8 cellular contexts compared by ENCODE assay signal in the genomic region with DNA sequence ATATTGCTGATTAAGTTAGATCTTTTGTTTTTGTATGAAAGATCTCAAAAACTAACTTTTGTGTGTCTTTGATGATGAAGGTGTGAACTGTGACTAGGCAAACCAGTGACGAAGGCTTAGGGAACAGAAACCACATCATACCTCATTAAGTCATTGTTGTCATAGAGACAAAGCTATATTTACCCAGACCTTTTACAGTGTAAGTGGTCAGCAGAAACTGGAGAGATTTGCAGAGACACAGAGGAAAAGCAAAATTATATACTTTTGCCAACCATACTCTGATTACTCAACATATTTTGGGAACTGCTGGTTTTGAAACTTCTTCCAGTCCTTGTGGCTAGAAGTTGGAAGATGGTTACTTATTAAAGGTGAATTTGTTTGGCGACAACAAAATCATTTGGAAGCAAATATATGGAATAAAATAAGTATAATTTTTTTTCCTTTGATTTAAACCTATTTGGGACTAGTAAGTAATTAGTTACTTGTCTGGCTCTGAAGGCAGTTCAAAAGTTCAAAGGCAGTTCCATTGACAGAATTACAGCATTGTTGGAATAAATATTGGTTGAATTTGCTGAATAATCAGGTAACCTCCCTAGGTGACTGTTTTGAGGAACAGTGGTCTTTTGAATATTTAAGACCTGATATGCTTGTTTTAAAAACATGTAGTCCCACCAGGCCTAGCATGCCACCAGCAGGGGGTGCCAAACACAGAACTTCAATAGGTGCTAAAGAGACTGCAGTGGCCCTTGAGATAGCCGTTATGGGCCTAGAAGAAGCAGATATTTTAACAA.
DNase-seq lines count a peak whose midpoint lies in the region; ATAC-seq and TF ChIP-seq lines count a peak whose summit lies in the region.

No MANE protein-coding gene starts in this region.

- no peaks in the 10 kb centered on the region for H3K9me2 ChIP-seq in PC-3 (replicated peaks; ENCODE audit: low read length)

- H2AFZ ChIP-seq in PC-3 (ENCODE audit: low read length), result no peak overlapping the region

- H3K36me3 ChIP-seq in PC-3 (ENCODE audit: low read depth, low read length), result no peaks in the 10 kb centered on the region; the same call in 1 of the 2 replicates
- H3K36me3 ChIP-seq in prostate gland, result no peaks in the 10 kb centered on the region

- TF ChIP-seq CTCF in Calu3 (IDR thresholded peaks at IDR 0.05; ENCODE audit: unreplicated experiment) (peak; percentile 87), PC-3 (conservative IDR thresholded peaks at IDR 0.05; ENCODE audit: low read depth, low read length) (peak; percentile 92), foreskin keratinocyte (conservative IDR thresholded peaks at IDR 0.05) (peak; percentile 79), prostate gland (IDR thresholded peaks at IDR 0.05) (peak in 2 of 4 experiments; percentile 11 to 38)

- no peaks in the 10 kb centered on the region for H3K36me3 Mint-ChIP-seq in Calu3 (ENCODE audit: insufficient read depth, unreplicated experiment)
- H3K36me3 Mint-ChIP-seq in activated T-cell treated with anti-CD3 and anti-CD28 coated beads, Interleukin-2, amount 50 U/mL, for 4 hours (ENCODE audit: insufficient read depth), result peaks cover 3% of the 10 kb centered on the region

- H3K9ac ChIP-seq in PC-3 (ENCODE audit: low read length), result no peak overlapping the region

- ATAC-seq in GM19455 (IDR thresholded peaks at IDR 0.05; ENCODE audit: unreplicated experiment) (peak; percentile 98), HG03460 (IDR thresholded peaks at IDR 0.05; ENCODE audit: unreplicated experiment) (peak; percentile 99), PC-3 (peak; percentile 76), foreskin keratinocyte (peak; percentile 85)
- peak; percentile 55 to 71 for ATAC-seq in activated T-cell treated with anti-CD3 and anti-CD28 coated beads, Interleukin-2, amount 50 U/mL, for 4 hours

- no peaks in the 10 kb centered on the region for H4K20me1 ChIP-seq in PC-3 (ENCODE audit: low read length)

- CTCF ChIA-PET in Calu3 (lab: Charles Lee) (interaction anchor here (1.0 kb wide), 2 partner anchors 8 to 13 kb away, joined by 3 to 6 read pairs; no protein-coding TSS in a partner anchor), PC-3 (lab: Charles Lee) (no interaction called here)

- intact Hi-C loops in Calu3 (cut with micrococcal nuclease; ENCODE audit: unreplicated experiment), result loop anchor here (1.0 kb wide), 1 partner anchor 51 kb away; no protein-coding TSS in a partner anchor
- intact Hi-C loops in PC-3 (cut with micrococcal nuclease), result loop anchor here (1.0 kb wide), 1 partner anchor 51 kb away; no protein-coding TSS in a partner anchor
- intact Hi-C loops in posterior cingulate gyrus (cut with DNase I), result loop anchor here (2.0 kb wide), 1 partner anchor 50 kb away; no protein-coding TSS in a partner anchor
- intact Hi-C loops in prostate gland (cut with DNase I), result no loop called here

- no peak for TF ChIP-seq POLR2A in prostate gland (IDR thresholded peaks at IDR 0.05)

- no peak overlapping the region for H3K27ac Mint-ChIP-seq in Calu3 (ENCODE audit: unreplicated experiment)

- H3K9me3 ChIP-seq in PC-3 (ENCODE audit: low read length) (no peaks in the 10 kb centered on the region), prostate gland (no peaks in the 10 kb centered on the region)

- H3K27me3 ChIP-seq in PC-3 (ENCODE audit: low read length), result no peaks in the 10 kb centered on the region
- H3K27me3 ChIP-seq in foreskin keratinocyte, result no peaks in the 10 kb centered on the region
- H3K27me3 ChIP-seq in prostate gland (replicated peaks; ENCODE audit: insufficient read depth), result no peaks in the 10 kb centered on the region

- H3K4me1 Mint-ChIP-seq in Calu3 (ENCODE audit: low read depth, unreplicated experiment), result no peaks in the 10 kb centered on the region
- peaks cover 5% of the 10 kb centered on the region for H3K4me1 Mint-ChIP-seq in activated T-cell treated with anti-CD3 and anti-CD28 coated beads, Interleukin-2, amount 50 U/mL, for 4 hours (ENCODE audit: low read depth)

- no peak overlapping the region for H3K4me2 ChIP-seq in PC-3 (ENCODE audit: low read length)

- H3K79me2 ChIP-seq in PC-3 (ENCODE audit: low read length), result no peaks in the 10 kb centered on the region

- POLR2A ChIA-PET in PC-3 (lab: Charles Lee; ENCODE audit: unreplicated experiment), result no interaction called here

- no peak overlapping the region for H3K4me3 Mint-ChIP-seq in Calu3 (ENCODE audit: low read depth, unreplicated experiment)
- no peak overlapping the region for H3K4me3 Mint-ChIP-seq in activated T-cell treated with anti-CD3 and anti-CD28 coated beads, Interleukin-2, amount 50 U/mL, for 4 hours

- peaks cover 6% of the 10 kb centered on the region for H3K4me1 ChIP-seq in PC-3 (ENCODE audit: insufficient read depth, low read length)
- no peaks in the 10 kb centered on the region for H3K4me1 ChIP-seq in foreskin keratinocyte
- H3K4me1 ChIP-seq in prostate gland (replicated peaks), result no peaks in the 10 kb centered on the region

- H3K27me3 Mint-ChIP-seq in Calu3 (ENCODE audit: unreplicated experiment), result no peaks in the 10 kb centered on the region
- H3K27me3 Mint-ChIP-seq in activated T-cell treated with anti-CD3 and anti-CD28 coated beads, Interleukin-2, amount 50 U/mL, for 4 hours (ENCODE audit: low read depth), result no peaks in the 10 kb centered on the region

- no peak overlapping the region for H3K4me3 ChIP-seq in PC-3 (ENCODE audit: low read length)
- H3K4me3 ChIP-seq in prostate gland, result no peak overlapping the region

- 65% methylated on average over 3 of the region's 3 CpGs for WGBS in prostate gland

- no peaks in the 10 kb centered on the region for H3F3A ChIP-seq in PC-3 (ENCODE audit: low read length, unreplicated experiment)

- H3K9me3 Mint-ChIP-seq in Calu3 (ENCODE audit: low read depth, unreplicated experiment), result no peaks in the 10 kb centered on the region
- no peaks in the 10 kb centered on the region for H3K9me3 Mint-ChIP-seq in activated T-cell treated with anti-CD3 and anti-CD28 coated beads, Interleukin-2, amount 50 U/mL, for 4 hours

- no peak overlapping the region for H3K27ac ChIP-seq in PC-3 (ENCODE audit: low read length)
- H3K27ac ChIP-seq in foreskin keratinocyte, result no peak overlapping the region
- H3K27ac ChIP-seq in prostate gland, result no peak overlapping the region

- DNase-seq in Calu3 (peak; percentile 86), PC-3 (peak; percentile 79), foreskin keratinocyte (peak in 1 of 2 donors; percentile 53), posterior cingulate gyrus (peak in 9 of 10 donors; percentile 23 to 89 (median 59)), prostate gland (ENCODE audit: low spot score) (no peak)
- DNase-seq in activated T-cell treated with anti-CD3 and anti-CD28 coated beads, Interleukin-2, amount 50 U/mL, for 4 hours, result peak; percentile 37

- no TSS peak for BruUV-seq in Calu3 (replicated peaks; lab: Mats Ljungman, UMichigan)
- no TSS peak for BruUV-seq in PC-3 (replicated peaks; lab: Mats Ljungman, UMichigan)
